8 cellular contexts compared by ENCODE assay signal in genomic region chr11:119206512-119207299, GRCh38. TPM values are rescaled to one million over a fixed set of nuclear protein-coding genes. Genes with fewer than 3 reads are reported as not detected.
DNase-seq lines count a peak whose midpoint lies in the region; ATAC-seq and TF ChIP-seq lines count a peak whose summit lies in the region.

No MANE protein-coding gene starts in this region.

- H2BK120ac ChIP-seq in trophoblast cell (ENCODE audit: insufficient read depth, low read length, poor library complexity) = peak overlapping the region; percentile 99

- H3K9ac ChIP-seq in trophoblast cell (ENCODE audit: low read length) = peak overlapping the region; percentile 80

- peak overlapping the region; percentile 98 for H4K8ac ChIP-seq in trophoblast cell (ENCODE audit: low read depth, low read length)

- no peaks in the 10 kb centered on the region for H3K36me3 ChIP-seq in trophoblast cell (ENCODE audit: control insufficient read depth in 1 of 2, insufficient read depth in 2 of 2, low read length in 2 of 2)
- no peaks in the 10 kb centered on the region for H3K36me3 ChIP-seq in tibial nerve

- peak overlapping the region; percentile 100 for H2AFZ ChIP-seq in trophoblast cell (ENCODE audit: insufficient read depth, low read length, poor library complexity)

- peak overlapping the region; percentile 85 for H3K14ac ChIP-seq in trophoblast cell (ENCODE audit: low read length)

- H3K4me1 Mint-ChIP-seq in activated naive CD4-positive, alpha-beta T cell treated with anti-CD3 and anti-CD28 coated beads for 36 hours (ENCODE audit: low read depth) = peaks cover 31% of the 10 kb centered on the region

- H3K4me1 ChIP-seq in trophoblast cell (ENCODE audit: control insufficient read depth in 1 of 2, insufficient read depth in 2 of 2, low read length in 2 of 2) (no peaks in the 10 kb centered on the region), tibial nerve (peaks cover 0 to 40% (median 11%) of the 10 kb centered on the region in 4 donors)

- H3K27me3 ChIP-seq in trophoblast cell (ENCODE audit: insufficient read depth, low read length) (no peaks in the 10 kb centered on the region), tibial nerve (no peaks in the 10 kb centered on the region)

- WGBS in trophoblast cell (ENCODE audit: extremely low coverage, insufficient coverage, insufficient read length) = no CpG with 5 or more reads among the region's 40 CpGs
- WGBS in tibial nerve, 2 donors = 1 to 2% methylated on average over 40 of the region's 40 CpGs

- intact Hi-C loops in activated naive CD4-positive, alpha-beta T cell treated with anti-CD3 and anti-CD28 coated beads for 36 hours (cut with micrococcal nuclease) = loop anchor here (1.0 to 5.0 kb wide), 8 partner anchors 34 to 1879 kb away; partner anchors contain the start of genes CENATAC, CEP164, HYOU1 and NLRX1
- intact Hi-C loops in Right ventricle myocardium superior (cut with DNase I) = loop anchor here (5.0 kb wide), 1 partner anchor 116 kb away; no protein-coding TSS in a partner anchor

- peak overlapping the region; percentile 93 for H3K4ac ChIP-seq in trophoblast cell (ENCODE audit: low read depth, low read length)

- H2BK12ac ChIP-seq in trophoblast cell (ENCODE audit: low read length) = peak overlapping the region; percentile 69

- H4K91ac ChIP-seq in trophoblast cell (ENCODE audit: low read depth, low read length) = peak overlapping the region; percentile 98

- peak overlapping the region; percentile 79 for H3K18ac ChIP-seq in trophoblast cell (ENCODE audit: low read length)

- peaks cover 8% of the 10 kb centered on the region for H3K79me1 ChIP-seq in trophoblast cell (ENCODE audit: low read length)

- peaks cover 14% of the 10 kb centered on the region for H3K79me2 ChIP-seq in trophoblast cell (ENCODE audit: control insufficient read depth, insufficient read depth, low read length, poor library complexity)

- H3K36me3 Mint-ChIP-seq in activated naive CD4-positive, alpha-beta T cell treated with anti-CD3 and anti-CD28 coated beads for 36 hours (ENCODE audit: low read depth) = no peaks in the 10 kb centered on the region

- no peaks in the 10 kb centered on the region for H3K9me3 Mint-ChIP-seq in activated naive CD4-positive, alpha-beta T cell treated with anti-CD3 and anti-CD28 coated beads for 36 hours

- H2AK5ac ChIP-seq in trophoblast cell (ENCODE audit: low read length) = peak overlapping the region; percentile 49

- CTCF ChIA-PET in activated naive CD4-positive, alpha-beta T cell treated with anti-CD3 and anti-CD28 coated beads for 36 hours (lab: Charles Lee) = interaction anchor here (0.5 to 4.6 kb wide), 27 partner anchors 10 to 140 kb away, joined by 3 to 63 read pairs (median 4); partner anchors contain the start of gene C2CD2L

- peak overlapping the region; percentile 99 for H2BK5ac ChIP-seq in trophoblast cell (ENCODE audit: low read depth, low read length, poor library complexity)

- no peak for TF ChIP-seq POLR2A in tibial nerve (IDR thresholded peaks at IDR 0.05)

- H4K12ac ChIP-seq in trophoblast cell (ENCODE audit: low read depth, low read length) = peak overlapping the region; percentile 79

- peak; percentile 61 for DNase-seq in GM12865 (ENCODE audit: low read depth)
- DNase-seq in OCI-M1 (lab: John Stamatoyannopoulos, UW) = peak; percentile 82
- peak; percentile 66 for DNase-seq in activated naive CD4-positive, alpha-beta T cell treated with anti-CD3 and anti-CD28 coated beads for 36 hours
- DNase-seq in Right ventricle myocardium superior = peak; percentile 71
- DNase-seq in trophoblast cell = peak in 1 of 2 donors; percentile 51
- DNase-seq in tibial nerve (ENCODE audit: low spot score in 2 of 2) = peak in 1 of 2 donors; percentile 9
- DNase-seq in NCI-H226 = no peak

- no peak for TF ChIP-seq EP300 in tibial nerve (IDR thresholded peaks at IDR 0.05)

- peak overlapping the region; percentile 85 for H3K27ac Mint-ChIP-seq in activated naive CD4-positive, alpha-beta T cell treated with anti-CD3 and anti-CD28 coated beads for 36 hours

- H3K4me2 ChIP-seq in trophoblast cell (ENCODE audit: low read length) = peak overlapping the region; percentile 93

- no peaks in the 10 kb centered on the region for H3K27me3 Mint-ChIP-seq in activated naive CD4-positive, alpha-beta T cell treated with anti-CD3 and anti-CD28 coated beads for 36 hours (ENCODE audit: low read depth)

- no peak overlapping the region for H3K23ac ChIP-seq in trophoblast cell (ENCODE audit: low read length)

- H3K4me3 ChIP-seq in GM12865 (ENCODE audit: low read depth, low read length) = peak overlapping the region; percentile 99
- H3K4me3 ChIP-seq in trophoblast cell (ENCODE audit: low read depth, low read length) = peak overlapping the region; percentile 93
- peak overlapping the region; percentile 91 to 98 (median 96) for H3K4me3 ChIP-seq in tibial nerve

- ATAC-seq in HG02642 (IDR thresholded peaks at IDR 0.05; ENCODE audit: poor library complexity, unreplicated experiment) (peak; percentile 37), Right ventricle myocardium superior (ENCODE audit: poor library complexity) (peak; percentile 23)

- H3K4me3 Mint-ChIP-seq in activated naive CD4-positive, alpha-beta T cell treated with anti-CD3 and anti-CD28 coated beads for 36 hours = peak overlapping the region; percentile 93

- no peaks in the 10 kb centered on the region for H3K9me3 ChIP-seq in trophoblast cell (ENCODE audit: insufficient read depth, low read depth, low read length)
- no peaks in the 10 kb centered on the region for H3K9me3 ChIP-seq in tibial nerve

- H3K27ac ChIP-seq in trophoblast cell (ENCODE audit: low read depth, low read length) (peak overlapping the region; percentile 96), tibial nerve (peak overlapping the region; percentile 89 to 98 (median 95))

- no peak for TF ChIP-seq CTCF in GM12865 (IDR thresholded peaks at IDR 0.05; ENCODE audit: insufficient read depth, low read depth, low read length, missing control alignments)
- TF ChIP-seq CTCF in tibial nerve (IDR thresholded peaks at IDR 0.05) = no peak

RNA-seq across cellular contexts. Expression of gene CBL, which starts 0.6 kb away (rescaled TPM):
- 10 to 100 TPM; 25.3 to 25.7 TPM for total RNA-seq in activated naive CD4-positive, alpha-beta T cell treated with anti-CD3 and anti-CD28 coated beads for 36 hours
- total RNA-seq in Right ventricle myocardium superior (6.5 TPM), tibial nerve (10 to 100 TPM; 14.2 to 19.2 (median 16.0) TPM)
- 23.5 and 23.9 TPM in 2 replicates for polyA plus RNA-seq in trophoblast cell (2013)

RNA-seq across cellular contexts. Expression of gene NHERF4, which starts 21.4 kb away (rescaled TPM):
- not detected for total RNA-seq in activated naive CD4-positive, alpha-beta T cell treated with anti-CD3 and anti-CD28 coated beads for 36 hours
- total RNA-seq in Right ventricle myocardium superior = not detected
- not detected in 2 replicates for polyA plus RNA-seq in trophoblast cell (2013)
- under 1 TPM in 1 of 4 donors, not detected in 3; 0.30 TPM for total RNA-seq in tibial nerve

RNA-seq across cellular contexts. Expression of gene NLRX1, which starts 38.2 kb away (rescaled TPM):
- total RNA-seq in activated naive CD4-positive, alpha-beta T cell treated with anti-CD3 and anti-CD28 coated beads for 36 hours = 10 to 100 TPM; 20.8 to 22.2 TPM
- total RNA-seq in Right ventricle myocardium superior (34.0 TPM), tibial nerve (10 to 100 TPM; 16.0 to 27.7 (median 20.5) TPM)
- 4.6 and 5.0 TPM in 2 replicates for polyA plus RNA-seq in trophoblast cell (2013)

RNA-seq across cellular contexts. Expression of gene ABCG4, which starts 57.9 kb away (rescaled TPM):
- total RNA-seq in activated naive CD4-positive, alpha-beta T cell treated with anti-CD3 and anti-CD28 coated beads for 36 hours = under 1 TPM; 0.12 to 0.31 TPM
- total RNA-seq in Right ventricle myocardium superior = 1.5 TPM
- 0.06 and 0.08 TPM in 2 replicates for polyA plus RNA-seq in trophoblast cell (2013)
- total RNA-seq in tibial nerve = under 1 TPM in 2 of 4 donors, not detected in 2; under 0.01 to 0.30 TPM
